ENCODE assay signal across 1 cellular context in the genomic region with DNA sequence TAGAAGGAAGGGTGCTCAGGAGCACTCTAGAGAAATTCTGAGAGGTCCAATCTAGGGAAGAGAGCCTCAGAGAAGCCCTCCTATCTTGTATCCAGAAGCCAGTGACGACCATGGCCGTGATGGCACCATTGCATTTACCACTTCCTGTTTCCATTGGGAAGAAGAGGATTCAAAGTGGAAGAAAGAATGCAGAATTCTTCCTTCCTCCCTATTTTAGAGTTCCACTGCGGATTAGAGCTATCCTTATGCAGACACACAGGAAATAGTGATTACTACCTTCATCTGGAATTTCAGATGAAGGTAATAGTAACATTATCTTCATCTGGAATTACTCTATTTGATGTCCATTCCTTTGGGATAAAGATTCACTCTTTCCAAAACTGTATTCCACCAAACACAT.
TF ChIP-seq lines count a peak whose summit lies in the region.

No MANE protein-coding gene starts in this region.

TF ChIP-seq in GM23338, 12 proteins besides CTCF, POLR2A, EP300 and RAD21:
- TF ChIP-seq, protein P1, sequence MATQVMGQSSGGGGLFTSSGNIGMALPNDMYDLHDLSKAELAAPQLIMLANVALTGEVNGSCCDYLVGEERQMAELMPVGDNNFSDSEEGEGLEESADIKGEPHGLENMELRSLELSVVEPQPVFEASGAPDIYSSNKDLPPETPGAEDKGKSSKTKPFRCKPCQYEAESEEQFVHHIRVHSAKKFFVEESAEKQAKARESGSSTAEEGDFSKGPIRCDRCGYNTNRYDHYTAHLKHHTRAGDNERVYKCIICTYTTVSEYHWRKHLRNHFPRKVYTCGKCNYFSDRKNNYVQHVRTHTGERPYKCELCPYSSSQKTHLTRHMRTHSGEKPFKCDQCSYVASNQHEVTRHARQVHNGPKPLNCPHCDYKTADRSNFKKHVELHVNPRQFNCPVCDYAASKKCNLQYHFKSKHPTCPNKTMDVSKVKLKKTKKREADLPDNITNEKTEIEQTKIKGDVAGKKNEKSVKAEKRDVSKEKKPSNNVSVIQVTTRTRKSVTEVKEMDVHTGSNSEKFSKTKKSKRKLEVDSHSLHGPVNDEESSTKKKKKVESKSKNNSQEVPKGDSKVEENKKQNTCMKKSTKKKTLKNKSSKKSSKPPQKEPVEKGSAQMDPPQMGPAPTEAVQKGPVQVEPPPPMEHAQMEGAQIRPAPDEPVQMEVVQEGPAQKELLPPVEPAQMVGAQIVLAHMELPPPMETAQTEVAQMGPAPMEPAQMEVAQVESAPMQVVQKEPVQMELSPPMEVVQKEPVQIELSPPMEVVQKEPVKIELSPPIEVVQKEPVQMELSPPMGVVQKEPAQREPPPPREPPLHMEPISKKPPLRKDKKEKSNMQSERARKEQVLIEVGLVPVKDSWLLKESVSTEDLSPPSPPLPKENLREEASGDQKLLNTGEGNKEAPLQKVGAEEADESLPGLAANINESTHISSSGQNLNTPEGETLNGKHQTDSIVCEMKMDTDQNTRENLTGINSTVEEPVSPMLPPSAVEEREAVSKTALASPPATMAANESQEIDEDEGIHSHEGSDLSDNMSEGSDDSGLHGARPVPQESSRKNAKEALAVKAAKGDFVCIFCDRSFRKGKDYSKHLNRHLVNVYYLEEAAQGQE (IDR thresholded peaks at IDR 0.05; ENCODE audit: unreplicated experiment) = no peak
- TF ChIP-seq STAT1 (IDR thresholded peaks at IDR 0.05; ENCODE audit: unreplicated experiment) = no peak
- no peak for TF ChIP-seq POLR2AphosphoS5 (IDR thresholded peaks at IDR 0.05; ENCODE audit: low read depth)
- TF ChIP-seq CREB1 (CRISPR knock-in tag; IDR thresholded peaks at IDR 0.05; ENCODE audit: low read depth) = no peak
- TF ChIP-seq ZNF331 (CRISPR knock-in tag; IDR thresholded peaks at IDR 0.05; ENCODE audit: low read depth) = no peak
- TF ChIP-seq EZH2phosphoT487 (IDR thresholded peaks at IDR 0.05; ENCODE audit: unreplicated experiment) = no peak
- TF ChIP-seq, protein P2, sequence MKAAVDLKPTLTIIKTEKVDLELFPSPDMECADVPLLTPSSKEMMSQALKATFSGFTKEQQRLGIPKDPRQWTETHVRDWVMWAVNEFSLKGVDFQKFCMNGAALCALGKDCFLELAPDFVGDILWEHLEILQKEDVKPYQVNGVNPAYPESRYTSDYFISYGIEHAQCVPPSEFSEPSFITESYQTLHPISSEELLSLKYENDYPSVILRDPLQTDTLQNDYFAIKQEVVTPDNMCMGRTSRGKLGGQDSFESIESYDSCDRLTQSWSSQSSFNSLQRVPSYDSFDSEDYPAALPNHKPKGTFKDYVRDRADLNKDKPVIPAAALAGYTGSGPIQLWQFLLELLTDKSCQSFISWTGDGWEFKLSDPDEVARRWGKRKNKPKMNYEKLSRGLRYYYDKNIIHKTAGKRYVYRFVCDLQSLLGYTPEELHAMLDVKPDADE (IDR thresholded peaks at IDR 0.05) = no peak
- TF ChIP-seq NANOG (IDR thresholded peaks at IDR 0.05; ENCODE audit: borderline replicate concordance) = no peak
- TF ChIP-seq JUNB (IDR thresholded peaks at IDR 0.05; ENCODE audit: unreplicated experiment) = no peak
- TF ChIP-seq, protein P3, sequence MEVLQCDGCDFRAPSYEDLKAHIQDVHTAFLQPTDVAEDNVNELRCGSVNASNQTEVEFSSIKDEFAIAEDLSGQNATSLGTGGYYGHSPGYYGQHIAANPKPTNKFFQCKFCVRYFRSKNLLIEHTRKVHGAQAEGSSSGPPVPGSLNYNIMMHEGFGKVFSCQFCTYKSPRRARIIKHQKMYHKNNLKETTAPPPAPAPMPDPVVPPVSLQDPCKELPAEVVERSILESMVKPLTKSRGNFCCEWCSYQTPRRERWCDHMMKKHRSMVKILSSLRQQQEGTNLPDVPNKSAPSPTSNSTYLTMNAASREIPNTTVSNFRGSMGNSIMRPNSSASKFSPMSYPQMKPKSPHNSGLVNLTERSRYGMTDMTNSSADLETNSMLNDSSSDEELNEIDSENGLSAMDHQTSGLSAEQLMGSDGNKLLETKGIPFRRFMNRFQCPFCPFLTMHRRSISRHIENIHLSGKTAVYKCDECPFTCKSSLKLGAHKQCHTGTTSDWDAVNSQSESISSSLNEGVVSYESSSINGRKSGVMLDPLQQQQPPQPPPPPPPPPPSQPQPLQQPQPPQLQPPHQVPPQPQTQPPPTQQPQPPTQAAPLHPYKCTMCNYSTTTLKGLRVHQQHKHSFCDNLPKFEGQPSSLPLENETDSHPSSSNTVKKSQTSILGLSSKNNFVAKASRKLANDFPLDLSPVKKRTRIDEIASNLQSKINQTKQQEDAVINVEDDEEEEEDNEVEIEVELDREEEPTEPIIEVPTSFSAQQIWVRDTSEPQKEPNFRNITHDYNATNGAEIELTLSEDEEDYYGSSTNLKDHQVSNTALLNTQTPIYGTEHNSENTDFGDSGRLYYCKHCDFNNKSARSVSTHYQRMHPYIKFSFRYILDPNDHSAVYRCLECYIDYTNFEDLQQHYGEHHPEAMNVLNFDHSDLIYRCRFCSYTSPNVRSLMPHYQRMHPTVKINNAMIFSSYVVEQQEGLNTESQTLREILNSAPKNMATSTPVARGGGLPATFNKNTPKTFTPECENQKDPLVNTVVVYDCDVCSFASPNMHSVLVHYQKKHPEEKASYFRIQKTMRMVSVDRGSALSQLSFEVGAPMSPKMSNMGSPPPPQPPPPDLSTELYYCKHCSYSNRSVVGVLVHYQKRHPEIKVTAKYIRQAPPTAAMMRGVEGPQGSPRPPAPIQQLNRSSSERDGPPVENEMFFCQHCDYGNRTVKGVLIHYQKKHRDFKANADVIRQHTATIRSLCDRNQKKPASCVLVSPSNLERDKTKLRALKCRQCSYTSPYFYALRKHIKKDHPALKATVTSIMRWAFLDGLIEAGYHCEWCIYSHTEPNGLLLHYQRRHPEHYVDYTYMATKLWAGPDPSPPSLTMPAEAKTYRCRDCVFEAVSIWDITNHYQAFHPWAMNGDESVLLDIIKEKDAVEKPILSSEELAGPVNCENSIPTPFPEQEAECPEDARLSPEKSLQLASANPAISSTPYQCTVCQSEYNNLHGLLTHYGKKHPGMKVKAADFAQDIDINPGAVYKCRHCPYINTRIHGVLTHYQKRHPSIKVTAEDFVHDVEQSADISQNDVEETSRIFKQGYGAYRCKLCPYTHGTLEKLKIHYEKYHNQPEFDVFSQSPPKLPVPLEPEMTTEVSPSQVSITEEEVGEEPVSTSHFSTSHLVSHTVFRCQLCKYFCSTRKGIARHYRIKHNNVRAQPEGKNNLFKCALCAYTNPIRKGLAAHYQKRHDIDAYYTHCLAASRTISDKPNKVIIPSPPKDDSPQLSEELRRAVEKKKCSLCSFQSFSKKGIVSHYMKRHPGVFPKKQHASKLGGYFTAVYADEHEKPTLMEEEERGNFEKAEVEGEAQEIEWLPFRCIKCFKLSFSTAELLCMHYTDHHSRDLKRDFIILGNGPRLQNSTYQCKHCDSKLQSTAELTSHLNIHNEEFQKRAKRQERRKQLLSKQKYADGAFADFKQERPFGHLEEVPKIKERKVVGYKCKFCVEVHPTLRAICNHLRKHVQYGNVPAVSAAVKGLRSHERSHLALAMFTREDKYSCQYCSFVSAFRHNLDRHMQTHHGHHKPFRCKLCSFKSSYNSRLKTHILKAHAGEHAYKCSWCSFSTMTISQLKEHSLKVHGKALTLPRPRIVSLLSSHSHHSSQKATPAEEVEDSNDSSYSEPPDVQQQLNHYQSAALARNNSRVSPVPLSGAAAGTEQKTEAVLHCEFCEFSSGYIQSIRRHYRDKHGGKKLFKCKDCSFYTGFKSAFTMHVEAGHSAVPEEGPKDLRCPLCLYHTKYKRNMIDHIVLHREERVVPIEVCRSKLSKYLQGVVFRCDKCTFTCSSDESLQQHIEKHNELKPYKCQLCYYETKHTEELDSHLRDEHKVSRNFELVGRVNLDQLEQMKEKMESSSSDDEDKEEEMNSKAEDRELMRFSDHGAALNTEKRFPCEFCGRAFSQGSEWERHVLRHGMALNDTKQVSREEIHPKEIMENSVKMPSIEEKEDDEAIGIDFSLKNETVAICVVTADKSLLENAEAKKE (CRISPR knock-in tag; IDR thresholded peaks at IDR 0.05) = no peak
- TF ChIP-seq ZNF114 (CRISPR knock-in tag; IDR thresholded peaks at IDR 0.05) = no peak
- no peak for TF ChIP-seq EZH2 (IDR thresholded peaks at IDR 0.05; ENCODE audit: low read depth, unreplicated experiment)
